Comparison of ENCODE assay signal across 26 cellular contexts in genomic region chr7:51229620-51230323, GRCh38.
DNase-seq lines count a peak whose midpoint lies in the region; ATAC-seq, FAIRE-seq and TF ChIP-seq lines count a peak whose summit lies in the region.
"Had no signal": no experiment of that assay in that cellular context is flagged by ENCODE, and none has a peak within 500 bp of the region (broad histone marks: within the 10 kb centered on the region; RNA-seq: fewer than 3 reads in every experiment).

No MANE protein-coding gene starts in this region.

- H3K27ac ChIP-seq in astrocyte (ENCODE audit: low read depth, low read length) (no peak overlapping the region), prostate gland (peak overlapping the region; percentile 52)
- H3K27ac ChIP-seq: BLaER1, heart left ventricle, HL-60, thyroid gland had no signal

- FAIRE-seq in astrocyte (lab: Jason Lieb, UNC) = no peak

- H3K4me2 ChIP-seq in astrocyte (ENCODE audit: low read length) = peak overlapping the region; percentile 56
- H3K4me2 ChIP-seq: BLaER1 had no signal

- H3K4me3 Mint-ChIP-seq in Caco-2 (ENCODE audit: unreplicated experiment) (no peak overlapping the region), astrocyte (ENCODE audit: unreplicated experiment) (no peak overlapping the region)
- H3K4me3 Mint-ChIP-seq: activated CD4-positive, alpha-beta memory T cell treated with anti-CD3 and anti-CD28 coated beads for 36 hours; activated naive CD8-positive, alpha-beta T cell treated with anti-CD3 and anti-CD28 coated beads, Interleukin-2, amount 10 ng/mL, durations not matched to agents 7 days and 5 days; nephron progenitor cell had no signal

- intact Hi-C loops in Caco-2 (cut with micrococcal nuclease; ENCODE audit: unreplicated experiment) = loop anchor here (2.0 kb wide), 1 partner anchor 41 kb away; no protein-coding TSS in a partner anchor
- intact Hi-C loops in prostate gland (cut with DNase I) = no loop called here

- H3K9ac ChIP-seq in astrocyte (ENCODE audit: low read length) = no peak overlapping the region
- H3K9ac ChIP-seq: BLaER1 had no signal

- CTCF ChIA-PET in Caco-2 (lab: Charles Lee) = interaction anchor here (0.9 to 1.3 kb wide), 3 partner anchors 11 to 140 kb away, joined by 3 to 4 read pairs (median 3); no protein-coding TSS in a partner anchor

- no peak for ATAC-seq in GM21825 (IDR thresholded peaks at IDR 0.05; ENCODE audit: unreplicated experiment)
- ATAC-seq in GM18868 (IDR thresholded peaks at IDR 0.05; ENCODE audit: unreplicated experiment) = no peak
- ATAC-seq: activated CD4-positive, CD25-positive, alpha-beta regulatory T cell treated with anti-CD3 and anti-CD28 coated beads, Interleukin-2, amount 50 U/mL, for 24 hours; heart left ventricle had no signal

- H3K36me3 ChIP-seq in Caco-2 (ENCODE audit: control insufficient read depth, insufficient read depth, low read length) = no peaks in the 10 kb centered on the region
- no peaks in the 10 kb centered on the region for H3K36me3 ChIP-seq in astrocyte (ENCODE audit: insufficient read depth, low read length)
- H3K36me3 ChIP-seq in prostate gland = no peaks in the 10 kb centered on the region
- H3K36me3 ChIP-seq: BLaER1, heart left ventricle, thyroid gland had no signal

- TF ChIP-seq POLR2A in prostate gland (IDR thresholded peaks at IDR 0.05) = no peak

- H3K9me3 ChIP-seq in Caco-2 (no peaks in the 10 kb centered on the region), astrocyte (ENCODE audit: insufficient read depth, low read depth, low read length) (no peaks in the 10 kb centered on the region), prostate gland (no peaks in the 10 kb centered on the region)
- H3K9me3 ChIP-seq: BLaER1, heart left ventricle, thyroid gland had no signal

- no peak overlapping the region for H2AFZ ChIP-seq in astrocyte (ENCODE audit: low read depth, low read length)

- POLR2A ChIA-PET in Caco-2 (lab: Charles Lee) = interaction anchor here (0.6 kb wide), 2 partner anchors 39 to 56 kb away, joined by 3 read pairs; no protein-coding TSS in a partner anchor

- H3K4me1 ChIP-seq in Caco-2 = peaks cover 25% of the 10 kb centered on the region
- no peaks in the 10 kb centered on the region for H3K4me1 ChIP-seq in astrocyte (ENCODE audit: insufficient read depth, low read length)
- peaks cover 3% of the 10 kb centered on the region for H3K4me1 ChIP-seq in prostate gland (replicated peaks)
- H3K4me1 ChIP-seq: BLaER1 had no signal

- H3K36me3 Mint-ChIP-seq in Caco-2 (ENCODE audit: insufficient read depth, unreplicated experiment) (peaks cover 9% of the 10 kb centered on the region), astrocyte (ENCODE audit: low read depth, unreplicated experiment) (no peaks in the 10 kb centered on the region)
- H3K36me3 Mint-ChIP-seq: activated CD4-positive, alpha-beta memory T cell treated with anti-CD3 and anti-CD28 coated beads for 36 hours; activated naive CD8-positive, alpha-beta T cell treated with anti-CD3 and anti-CD28 coated beads, Interleukin-2, amount 10 ng/mL, durations not matched to agents 7 days and 5 days had no signal

- no peaks in the 10 kb centered on the region for H3K9me3 Mint-ChIP-seq in Caco-2 (ENCODE audit: unreplicated experiment)
- no peaks in the 10 kb centered on the region for H3K9me3 Mint-ChIP-seq in astrocyte (ENCODE audit: unreplicated experiment)
- H3K9me3 Mint-ChIP-seq: activated CD4-positive, alpha-beta memory T cell treated with anti-CD3 and anti-CD28 coated beads for 36 hours; activated naive CD8-positive, alpha-beta T cell treated with anti-CD3 and anti-CD28 coated beads, Interleukin-2, amount 10 ng/mL, durations not matched to agents 7 days and 5 days; nephron progenitor cell had no signal

- H4K20me1 ChIP-seq in astrocyte (ENCODE audit: insufficient read depth, low read length) = no peaks in the 10 kb centered on the region
- H4K20me1 ChIP-seq: BLaER1 had no signal

- H3K4me1 Mint-ChIP-seq in Caco-2 (ENCODE audit: low read depth, unreplicated experiment) (peaks cover 56% of the 10 kb centered on the region), astrocyte (ENCODE audit: low read depth, unreplicated experiment) (peaks cover 8% of the 10 kb centered on the region)
- H3K4me1 Mint-ChIP-seq: activated naive CD8-positive, alpha-beta T cell treated with anti-CD3 and anti-CD28 coated beads, Interleukin-2, amount 10 ng/mL, durations not matched to agents 7 days and 5 days had no signal

- peak overlapping the region; percentile 43 for H3K27ac Mint-ChIP-seq in Caco-2 (ENCODE audit: unreplicated experiment)
- no peak overlapping the region for H3K27ac Mint-ChIP-seq in astrocyte (ENCODE audit: unreplicated experiment)
- H3K27ac Mint-ChIP-seq: activated CD4-positive, alpha-beta memory T cell treated with anti-CD3 and anti-CD28 coated beads for 36 hours; activated naive CD8-positive, alpha-beta T cell treated with anti-CD3 and anti-CD28 coated beads, Interleukin-2, amount 10 ng/mL, durations not matched to agents 7 days and 5 days had no signal

- H3K27me3 ChIP-seq in Caco-2 (replicated peaks; ENCODE audit: control insufficient read depth, insufficient read depth, low read length) (no peaks in the 10 kb centered on the region), astrocyte (ENCODE audit: insufficient read depth, low read length) (peaks cover 13% of the 10 kb centered on the region), prostate gland (replicated peaks; ENCODE audit: insufficient read depth) (no peaks in the 10 kb centered on the region)
- H3K27me3 ChIP-seq: BLaER1, heart left ventricle, thyroid gland had no signal

- DNase-seq in Caco-2 = no peak
- no peak for DNase-seq in astrocyte (ENCODE audit: low read depth)
- peak; percentile 44 for DNase-seq in islet precursor cell
- no peak for DNase-seq in prostate gland (ENCODE audit: low spot score)
- no peak for DNase-seq in GDM1 (lab: John Stamatoyannopoulos, UW)
- no peak for DNase-seq in A172 (ENCODE audit: low spot score)
- DNase-seq: activated CD4-positive, alpha-beta memory T cell treated with anti-CD3 and anti-CD28 coated beads for 36 hours; activated effector memory CD4-positive, alpha-beta T cell treated with anti-CD3 and anti-CD28 coated beads, Interleukin-2, amount 50 U/mL, for 16 hours; activated naive CD8-positive, alpha-beta T cell treated with anti-CD3 and anti-CD28 coated beads, Interleukin-2, amount 10 ng/mL, durations not matched to agents 7 days and 5 days; activated T-cell treated with anti-CD3 and anti-CD28 coated beads for 4 hours; effector CD8-positive, alpha-beta T cell; erythroblast; GOT3; heart left ventricle; NCI-H1436 treated with DMSO at 0.1 percent for 48 hours; NCI-H446 treated with DMSO at 0.1 percent for 48 hours; nephron progenitor cell; stimulated activated CD4-positive, alpha-beta T cell treated with anti-CD3 and anti-CD28 coated beads, Interleukin-15, amount 100 ng/mL, for 24 hours; stimulated activated naive CD4-positive, alpha-beta T cell; T-helper 1 cell; thyroid gland had no signal

- H3K4me3 ChIP-seq in Caco-2 (ENCODE audit: low read depth, low read length) = no peak overlapping the region
- no peak overlapping the region for H3K4me3 ChIP-seq in astrocyte (ENCODE audit: insufficient read depth, low read depth, low read length)
- H3K4me3 ChIP-seq in prostate gland = no peak overlapping the region
- H3K4me3 ChIP-seq: BLaER1, heart left ventricle, thyroid gland had no signal

- BruUV-seq in Caco-2 (replicated peaks; lab: Mats Ljungman, UMichigan) = no TSS peak

- no peaks in the 10 kb centered on the region for H3K27me3 Mint-ChIP-seq in Caco-2 (ENCODE audit: insufficient read depth, unreplicated experiment)
- H3K27me3 Mint-ChIP-seq in astrocyte (ENCODE audit: low read depth, unreplicated experiment) = peaks cover 13% of the 10 kb centered on the region
- H3K27me3 Mint-ChIP-seq: activated naive CD8-positive, alpha-beta T cell treated with anti-CD3 and anti-CD28 coated beads, Interleukin-2, amount 10 ng/mL, durations not matched to agents 7 days and 5 days had no signal

- WGBS in prostate gland = 95% methylated on average over 11 of the region's 11 CpGs

- no peaks in the 10 kb centered on the region for H3K79me2 ChIP-seq in astrocyte (ENCODE audit: insufficient read depth, low read length)

- TF ChIP-seq CTCF in Caco-2 (IDR thresholded peaks at IDR 0.05; ENCODE audit: insufficient read depth in 1 of 2, low read depth in 1 of 2, low read length in 1 of 2, severe bottlenecking in 1 of 2, unreplicated experiment in 1 of 2) = no peak
- no peak for TF ChIP-seq CTCF in astrocyte (IDR thresholded peaks at IDR 0.05; ENCODE audit: insufficient read depth, low read depth, low read length)
- TF ChIP-seq CTCF in prostate gland (IDR thresholded peaks at IDR 0.05) = no peak
